1 cellular context compared by ENCODE assay signal in the genomic region with DNA sequence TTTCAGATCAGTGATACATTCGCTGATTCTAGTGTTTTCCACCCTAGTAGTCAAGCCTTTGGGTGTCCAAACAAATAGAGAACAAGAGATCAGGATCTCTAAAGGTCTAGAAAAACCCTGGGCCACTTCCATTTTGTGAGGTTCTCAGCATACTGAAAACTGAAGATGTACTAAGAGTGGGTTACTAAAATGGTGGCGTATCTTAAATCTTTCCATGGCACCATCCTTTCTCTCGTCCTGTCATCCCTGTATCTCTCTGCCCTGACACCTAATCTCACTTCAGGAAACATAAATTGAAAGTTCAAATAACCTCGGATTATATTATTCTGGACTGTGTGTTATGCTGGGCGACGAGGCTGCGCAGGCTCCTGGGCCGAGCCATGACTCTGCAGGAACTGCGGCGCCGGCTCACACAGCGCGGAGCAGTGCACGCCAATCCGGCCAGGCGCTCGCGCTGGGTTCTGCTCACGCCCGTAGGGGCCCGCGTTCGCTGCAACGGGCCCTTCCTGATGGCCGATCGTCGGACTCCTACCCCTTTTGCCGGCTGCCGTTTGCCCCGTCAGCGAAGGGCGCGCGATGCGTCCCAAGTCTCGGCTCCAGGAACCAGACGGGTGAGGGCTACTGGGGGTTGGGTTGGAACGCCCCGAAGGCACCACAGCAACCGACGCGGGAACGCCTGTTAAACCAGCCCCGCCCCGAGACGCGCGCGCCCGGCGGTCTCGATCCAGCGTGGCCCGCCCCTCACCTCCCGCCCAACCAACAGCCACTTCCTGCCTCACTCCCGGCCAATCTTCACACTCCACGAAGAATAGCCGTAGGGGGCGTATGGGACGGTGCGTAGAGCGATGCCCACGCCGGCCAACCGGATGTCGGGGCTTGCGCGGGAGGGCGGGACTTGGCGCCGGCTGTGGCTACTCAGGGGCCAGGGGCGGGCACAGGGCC.
TF ChIP-seq lines count a peak whose summit lies in the region.

No MANE protein-coding gene starts in this region.

TF ChIP-seq in K562, 482 proteins besides CTCF, POLR2A, EP300 and RAD21 (continued from another document and continues in another):
- TF ChIP-seq, protein P1, sequence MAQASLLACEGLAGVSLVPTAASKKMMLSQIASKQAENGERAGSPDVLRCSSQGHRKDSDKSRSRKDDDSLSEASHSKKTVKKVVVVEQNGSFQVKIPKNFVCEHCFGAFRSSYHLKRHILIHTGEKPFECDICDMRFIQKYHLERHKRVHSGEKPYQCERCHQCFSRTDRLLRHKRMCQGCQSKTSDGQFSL (CRISPR knock-in tag; IDR thresholded peaks at IDR 0.05) = no peak
- TF ChIP-seq, protein P1 (tag; IDR thresholded peaks at IDR 0.05) = no peak
- TF ChIP-seq, protein P2, sequence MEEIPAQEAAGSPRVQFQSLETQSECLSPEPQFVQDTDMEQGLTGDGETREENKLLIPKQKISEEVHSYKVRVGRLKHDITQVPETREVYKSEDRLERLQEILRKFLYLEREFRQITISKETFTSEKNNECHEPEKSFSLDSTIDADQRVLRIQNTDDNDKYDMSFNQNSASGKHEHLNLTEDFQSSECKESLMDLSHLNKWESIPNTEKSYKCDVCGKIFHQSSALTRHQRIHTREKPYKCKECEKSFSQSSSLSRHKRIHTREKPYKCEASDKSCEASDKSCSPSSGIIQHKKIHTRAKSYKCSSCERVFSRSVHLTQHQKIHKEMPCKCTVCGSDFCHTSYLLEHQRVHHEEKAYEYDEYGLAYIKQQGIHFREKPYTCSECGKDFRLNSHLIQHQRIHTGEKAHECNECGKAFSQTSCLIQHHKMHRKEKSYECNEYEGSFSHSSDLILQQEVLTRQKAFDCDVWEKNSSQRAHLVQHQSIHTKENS (CRISPR knock-in tag; IDR thresholded peaks at IDR 0.05) = no peak
- TF ChIP-seq CBX2 (IDR thresholded peaks at IDR 0.05; ENCODE audit: insufficient read depth, low read length, poor library complexity, severe bottlenecking) (no peak), ZNF696 (CRISPR knock-in tag; conservative IDR thresholded peaks at IDR 0.05) (no peak), ZBTB7A (IDR thresholded peaks at IDR 0.05; ENCODE audit: borderline replicate concordance, control insufficient read depth, low read depth, low read length) (no peak; the same call in 1 of the 2 replicates), OTX1 (CRISPR knock-in tag; IDR thresholded peaks at IDR 0.05) (0 out of 2 replicates have a peak, but pooled peaks have one; percentile 30), GABPB2 (CRISPR knock-in tag; conservative IDR thresholded peaks at IDR 0.05) (no peak), HDAC1 (IDR thresholded peaks at IDR 0.05) (peak in 1 of 2 experiments; percentile 91; a peak in 2 of 4 replicates), SP2 (IDR thresholded peaks at IDR 0.05; ENCODE audit: extremely low read depth, low read depth, low read length, poor library complexity, severe bottlenecking) (peak; percentile 95), ZSCAN29 (IDR thresholded peaks at IDR 0.05) (no peak), ZC3H4 (CRISPR knock-in tag; IDR thresholded peaks at IDR 0.05; ENCODE audit: borderline replicate concordance) (no peak), NFXL1 (CRISPR knock-in tag; IDR thresholded peaks at IDR 0.05) (no peak), ARID4B (CRISPR knock-in tag; IDR thresholded peaks at IDR 0.05) (peak; percentile 79; the same call in 1 of the 2 replicates), TCF15 (CRISPR knock-in tag; IDR thresholded peaks at IDR 0.05) (no peak), NCOA6 (IDR thresholded peaks at IDR 0.05) (peak; percentile 83), THRA (IDR thresholded peaks at IDR 0.05) (no peak), MECOM (CRISPR knock-in tag; IDR thresholded peaks at IDR 0.05) (no peak), ZNF551 (CRISPR knock-in tag; IDR thresholded peaks at IDR 0.05) (no peak), THRAP3 (IDR thresholded peaks at IDR 0.05; ENCODE audit: borderline replicate concordance) (no peak), CBX1 (IDR thresholded peaks at IDR 0.05; ENCODE audit: low read depth) (no peak), RAD51 (IDR thresholded peaks at IDR 0.05; ENCODE audit: borderline replicate concordance, low read depth) (no peak), PHTF2 (CRISPR knock-in tag; IDR thresholded peaks at IDR 0.05) (no peak), DACH1 (IDR thresholded peaks at IDR 0.05; ENCODE audit: partially characterized antibody) (no peak), FOSL1 (tag; conservative IDR thresholded peaks at IDR 0.05) (no peak), MLX (CRISPR knock-in tag; conservative IDR thresholded peaks at IDR 0.05) (0 out of 4 replicates have a peak, but pooled peaks of 1 of the 2 experiments have one; percentile 32), ZNF347 (CRISPR knock-in tag; IDR thresholded peaks at IDR 0.05; ENCODE audit: low read depth) (no peak), MCM5 (IDR thresholded peaks at IDR 0.05; ENCODE audit: low read depth) (no peak), HCFC1 (IDR thresholded peaks at IDR 0.05; ENCODE audit: low read depth, low read length) (peak; percentile 12; the same call in 1 of the 2 replicates), MNT (conservative IDR thresholded peaks at IDR 0.05) (peak in 1 of 2 experiments; percentile 85; a peak in 3 of 4 replicates), SRF (CRISPR knock-in tag; IDR thresholded peaks at IDR 0.05) (peak in 1 of 2 experiments; percentile 10; a peak in 1 of 4 replicates), BRF1 (IDR thresholded peaks at IDR 0.05; ENCODE audit: borderline replicate concordance, extremely low read depth, insufficient read length) (no peak), ZNF197 (CRISPR knock-in tag; IDR thresholded peaks at IDR 0.05; ENCODE audit: low read depth) (no peak), TAF15 (IDR thresholded peaks at IDR 0.05; ENCODE audit: low read depth, low read length) (no peak), TBP (optimal IDR thresholded peaks at IDR 0.05; ENCODE audit: low read depth, low read length) (no peak), TAL1 (IDR thresholded peaks at IDR 0.05) (no peak), ZNF77 (CRISPR knock-in tag; IDR thresholded peaks at IDR 0.05) (no peak), MCM7 (IDR thresholded peaks at IDR 0.05) (no peak), DEAF1 (CRISPR knock-in tag; IDR thresholded peaks at IDR 0.05) (0 out of 2 replicates have a peak, but pooled peaks have one; percentile 17)
- TF ChIP-seq, protein P3, sequence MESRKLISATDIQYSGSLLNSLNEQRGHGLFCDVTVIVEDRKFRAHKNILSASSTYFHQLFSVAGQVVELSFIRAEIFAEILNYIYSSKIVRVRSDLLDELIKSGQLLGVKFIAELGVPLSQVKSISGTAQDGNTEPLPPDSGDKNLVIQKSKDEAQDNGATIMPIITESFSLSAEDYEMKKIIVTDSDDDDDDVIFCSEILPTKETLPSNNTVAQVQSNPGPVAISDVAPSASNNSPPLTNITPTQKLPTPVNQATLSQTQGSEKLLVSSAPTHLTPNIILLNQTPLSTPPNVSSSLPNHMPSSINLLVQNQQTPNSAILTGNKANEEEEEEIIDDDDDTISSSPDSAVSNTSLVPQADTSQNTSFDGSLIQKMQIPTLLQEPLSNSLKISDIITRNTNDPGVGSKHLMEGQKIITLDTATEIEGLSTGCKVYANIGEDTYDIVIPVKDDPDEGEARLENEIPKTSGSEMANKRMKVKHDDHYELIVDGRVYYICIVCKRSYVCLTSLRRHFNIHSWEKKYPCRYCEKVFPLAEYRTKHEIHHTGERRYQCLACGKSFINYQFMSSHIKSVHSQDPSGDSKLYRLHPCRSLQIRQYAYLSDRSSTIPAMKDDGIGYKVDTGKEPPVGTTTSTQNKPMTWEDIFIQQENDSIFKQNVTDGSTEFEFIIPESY (CRISPR knock-in tag; IDR thresholded peaks at IDR 0.05) = 0 out of 2 replicates have a peak, but pooled peaks have one; percentile 44
